In genomic region chr4:119454491-119455270, GRCh38 we compare ENCODE assay signal across 8 cellular contexts.
DNase-seq lines count a peak whose midpoint lies in the region; ATAC-seq, FAIRE-seq and TF ChIP-seq lines count a peak whose summit lies in the region.
"Not testable (repeated sequence)": the region's sequence is repeated elsewhere in the genome, so short reads cannot be mapped to it uniquely, and the experiment has no call there.

No MANE protein-coding gene starts in this region.

- H3K27me3 Mint-ChIP-seq in Calu3 (ENCODE audit: unreplicated experiment), result not testable (repeated sequence)

- not testable (repeated sequence) for H3K4me1 Mint-ChIP-seq in Calu3 (ENCODE audit: low read depth, unreplicated experiment)

- H3K9me3 Mint-ChIP-seq in Calu3 (ENCODE audit: low read depth, unreplicated experiment), result not testable (repeated sequence)

- not testable (repeated sequence) for H3K9me3 ChIP-seq in mesodermal cell (ENCODE audit: control insufficient read depth, low read length)

- not testable (repeated sequence) for TF ChIP-seq CTCF in Calu3 (IDR thresholded peaks at IDR 0.05; ENCODE audit: unreplicated experiment)

- peak overlapping the region; percentile 65 for H3K4me3 ChIP-seq in mesodermal cell (ENCODE audit: extremely low read depth, insufficient read depth, low read length, poor library complexity, severe bottlenecking)

- peak overlapping the region; percentile 98 for H3K27ac Mint-ChIP-seq in Calu3 (ENCODE audit: unreplicated experiment)

- H3K4me3 Mint-ChIP-seq in Calu3 (ENCODE audit: low read depth, unreplicated experiment), result peak overlapping the region; percentile 82

- CTCF ChIA-PET in Calu3 (lab: Charles Lee), result not testable (repeated sequence)

- FAIRE-seq in endometrium (lab: Jason Lieb, UNC), result peak; percentile 45

- peak overlapping the region; percentile 96 for H3K27ac ChIP-seq in mesodermal cell (ENCODE audit: low read depth, low read length, severe bottlenecking)

- DNase-seq in Calu3, result peak; percentile 92
- peak; percentile 13 to 95 (median 86) for DNase-seq in HUDEP-2 (lab: John Stamatoyannopoulos, UW; ENCODE audit: unreplicated experiment in 76 of 76)
- peak; percentile 77 for DNase-seq in NOMO-1 treated with dmso at 0.1 percent for 144 hours (lab: John Stamatoyannopoulos, UW; ENCODE audit: unreplicated experiment)
- peak; percentile 89 for DNase-seq in activated CD8-positive, alpha-beta memory T cell treated with anti-CD3 and anti-CD28 coated beads, Interleukin-2, amount 50 U/mL, for 24 hours (ENCODE audit: extremely low read depth)
- peak; percentile 98 for DNase-seq in stimulated activated CD8-positive, alpha-beta memory T cell treated with anti-CD3 and anti-CD28 coated beads, Interleukin-15, amount 100 ng/mL, for 24 hours (ENCODE audit: low read depth)

- 0 to 1% methylated on average over 44 to 52 of the region's 80 CpGs for WGBS in mesodermal cell (ENCODE audit: insufficient coverage in 2 of 2), 2 experiments

- BruUV-seq in Calu3 (replicated peaks; lab: Mats Ljungman, UMichigan), result not testable (repeated sequence)

- intact Hi-C loops in Calu3 (cut with micrococcal nuclease; ENCODE audit: unreplicated experiment), result not testable (repeated sequence)

- ATAC-seq in GM21390 (IDR thresholded peaks at IDR 0.05; ENCODE audit: unreplicated experiment), result peak; percentile 100

- H3K36me3 Mint-ChIP-seq in Calu3 (ENCODE audit: insufficient read depth, unreplicated experiment), result peaks cover 20% of the 10 kb centered on the region

- not testable (repeated sequence) for H3K36me3 ChIP-seq in mesodermal cell (ENCODE audit: control insufficient read depth, insufficient read depth, low read length)

- H3K4me1 ChIP-seq in mesodermal cell (ENCODE audit: control insufficient read depth, insufficient read depth, low read length, poor library complexity, severe bottlenecking), result not testable (repeated sequence)

Comparison
In these comparisons a context has a peak if more than half of its experiments do, and no peak if none do; other contexts are left out.
1. Peak in every context shown above with its lines: DNase-seq, ATAC-seq, H3K4me3 ChIP-seq and H3K27ac ChIP-seq.